In genomic region chr15:81011593-81011992, GRCh38 we compare ENCODE assay signal across 21 cellular contexts. TPM values are rescaled to one million over a fixed set of nuclear protein-coding genes. Genes with fewer than 3 reads are reported as not detected.
DNase-seq lines count a peak whose midpoint lies in the region; TF ChIP-seq lines count a peak whose summit lies in the region.
"Had no signal": no experiment of that assay in that cellular context is flagged by ENCODE, and none has a peak within 500 bp of the region (broad histone marks: within the 10 kb centered on the region; RNA-seq: fewer than 3 reads in every experiment).

No MANE protein-coding gene starts in this region.

- H2AK5ac ChIP-seq in H9 (ENCODE audit: insufficient read length, low read length) = no peak overlapping the region

- no peaks in the 10 kb centered on the region for H3K27me3 ChIP-seq in H9 (ENCODE audit: insufficient read depth, low read length)

- H4K8ac ChIP-seq in H9 (replicated peaks; ENCODE audit: insufficient read length, low read depth, low read length) = no peak overlapping the region

- no peak overlapping the region for H3K56ac ChIP-seq in H9 (ENCODE audit: insufficient read length, low read depth, low read length)

- H3K9me3 ChIP-seq in H9 (ENCODE audit: control insufficient read depth, low read depth, low read length) = no peaks in the 10 kb centered on the region

- H2BK120ac ChIP-seq in H9 (ENCODE audit: low read depth, low read length, poor library complexity, severe bottlenecking) = no peak overlapping the region

- H3K36me3 Mint-ChIP-seq in HFFc6 (ENCODE audit: low read depth) (no peaks in the 10 kb centered on the region), H9 (ENCODE audit: insufficient read depth in 1 of 3, low read depth in 3 of 3) (no peaks in the 10 kb centered on the region)

- no peak overlapping the region for H2AFZ ChIP-seq in H9 (ENCODE audit: low read length)

- H3K79me2 ChIP-seq in H9 (ENCODE audit: insufficient read depth, low read length) = no peaks in the 10 kb centered on the region

- CTCF ChIA-PET in GM10248 (lab: Yijun Ruan, JAX) = interaction anchor here (1.9 to 2.7 kb wide), 2 partner anchors 9 to 255 kb away, joined by 6 to 8 read pairs; no protein-coding TSS in a partner anchor

- H4K20me1 ChIP-seq in H9 (ENCODE audit: control insufficient read depth, insufficient read depth, insufficient read length) = no peaks in the 10 kb centered on the region

- no peak overlapping the region for H3K4me2 ChIP-seq in H9 (ENCODE audit: insufficient read depth, insufficient read length, low read length)

- no peak overlapping the region for H3K14ac ChIP-seq in H9 (ENCODE audit: insufficient read depth, low read length)

- H2BK12ac ChIP-seq in H9 (ENCODE audit: insufficient read length, low read depth, low read length) = no peak overlapping the region

- H3K9ac ChIP-seq in H9 (ENCODE audit: extremely low read depth, insufficient read length, low read length) = no peak overlapping the region

- in situ Hi-C loops in astrocyte of the spinal cord (cut with HindIII; ENCODE audit: low sequenced_read_pairs) = no loop called here

- no peak overlapping the region for H4K91ac ChIP-seq in H9 (ENCODE audit: insufficient read length, low read depth, low read length)

- DNase-seq in HFFc6 (no peak), astrocyte of the spinal cord (ENCODE audit: low read depth, low spot score) (peak; percentile 20), fibroblast of peridontal ligament (ENCODE audit: extremely low read depth) (peak; percentile 59), GM10248 (ENCODE audit: extremely low spot score) (no peak), NCI-H510A (lab: John Stamatoyannopoulos, UW) (no peak), A172 (ENCODE audit: low spot score) (no peak), H9 (no peak)
- DNase-seq: COR-L47, GDM1, HCEC 1CT, KBM-7, MV-4-11, NCI-H1417, NCI-H187 treated with DMSO at 0.1 percent for 48 hours, NCI-H226, NCI-H526, PC-3, RPMI8226, SIG-M5 had no signal

- no peak overlapping the region for H3T11ph ChIP-seq in H9 (ENCODE audit: low read length)

- no peak overlapping the region for H3K23ac ChIP-seq in H9 (ENCODE audit: insufficient read length, low read depth, low read length)

- no peaks in the 10 kb centered on the region for H3K79me1 ChIP-seq in H9 (ENCODE audit: insufficient read depth, low read depth, low read length, poor library complexity, severe bottlenecking)

- H3K27ac Mint-ChIP-seq in HFFc6 (peak overlapping the region; percentile 14; the same call in 1 of the 2 replicates), H9 (no peak overlapping the region)
- H3K27ac Mint-ChIP-seq: B cell had no signal

- no peak overlapping the region for H2BK20ac ChIP-seq in H9 (ENCODE audit: low read depth, low read length, poor library complexity, severe bottlenecking)

- no peak overlapping the region for H4K5ac ChIP-seq in H9 (ENCODE audit: insufficient read length, low read depth, low read length)

- H3K4me3 ChIP-seq in astrocyte of the spinal cord (ENCODE audit: low read depth, low read length) = no peak overlapping the region
- H3K4me3 ChIP-seq: GM12878 had no signal

- no peak for TF ChIP-seq CTCF in HFFc6 (IDR thresholded peaks at IDR 0.05)
- no peak for TF ChIP-seq CTCF in astrocyte of the spinal cord (IDR thresholded peaks at IDR 0.05; ENCODE audit: low read depth, low read length)
- no peak for TF ChIP-seq CTCF in GM10248 (IDR thresholded peaks at IDR 0.05; ENCODE audit: control extremely low read depth, extremely low read depth, low read depth, missing control alignments)
- TF ChIP-seq CTCF in H9 (conservative IDR thresholded peaks at IDR 0.05) = no peak

- H3K4me1 Mint-ChIP-seq in HFFc6 (ENCODE audit: low read depth) (peaks cover 41% of the 10 kb centered on the region), H9 (peaks cover 0 to 7% of the 10 kb centered on the region in 2 experiments; a peak in 2 of 4 replicates)

- no peak overlapping the region for H2BK5ac ChIP-seq in H9 (ENCODE audit: insufficient read length, low read length)

- H3K4me3 Mint-ChIP-seq in HFFc6 = no peak overlapping the region
- H3K4me3 Mint-ChIP-seq in H9 = no peak overlapping the region
- H3K4me3 Mint-ChIP-seq: B cell had no signal

- H3K27ac ChIP-seq in H9 (ENCODE audit: insufficient read length, low read depth, low read length) = no peak overlapping the region

- no peaks in the 10 kb centered on the region for H3K4me1 ChIP-seq in H9 (ENCODE audit: insufficient read depth, low read length)

- H3K18ac ChIP-seq in H9 (ENCODE audit: insufficient read length, low read depth, low read length) = no peak overlapping the region

- POLR2A ChIA-PET in GM10248 (lab: Yijun Ruan, JAX) = no interaction called here

- no peak overlapping the region for H3K4ac ChIP-seq in H9 (ENCODE audit: low read depth, low read length)

- H2BK15ac ChIP-seq in H9 (ENCODE audit: low read depth, low read length) = no peak overlapping the region

- H3K27me3 Mint-ChIP-seq in HFFc6 (ENCODE audit: insufficient read depth) = peaks cover 3% of the 10 kb centered on the region
- no peaks in the 10 kb centered on the region; the same call in 1 of the 2 replicates for H3K27me3 Mint-ChIP-seq in H9 (ENCODE audit: low read depth)
- H3K27me3 Mint-ChIP-seq: B cell had no signal

- H3K23me2 ChIP-seq in H9 (ENCODE audit: insufficient read length, low read depth, low read length, poor library complexity, severe bottlenecking) = no peaks in the 10 kb centered on the region

- H3K9me3 Mint-ChIP-seq in HFFc6 (no peaks in the 10 kb centered on the region), H9 (no peaks in the 10 kb centered on the region)

RNA-seq across cellular contexts. Expression of gene TLNRD1, which starts 10.9 kb away (rescaled TPM):
- total RNA-seq in HFFc6 (2021; fragmentation: NEBNext Ultra II Directional; extraction: Animal tissue kit (Norgen Biotek cat#: 25700)) = 10 to 100 TPM in 5 of 6 experiments, 1 to 10 TPM in 1; 8.8 to 14.3 (median 12.7) TPM
- 9.4 and 11.8 TPM in 2 replicates for total RNA-seq in A172 (2014; rRNA removed; shearing (Covaris generic))
- 19.3 and 20.2 TPM in 2 replicates for total RNA-seq in H9 (2021)

RNA-seq across cellular contexts. Expression of gene MESD, which starts 22.0 kb away (rescaled TPM):
- 10 to 100 TPM; 31.8 to 42.1 (median 38.3) TPM for total RNA-seq in HFFc6 (2021; fragmentation: NEBNext Ultra II Directional; extraction: Animal tissue kit (Norgen Biotek cat#: 25700))
- total RNA-seq in A172 (2014; rRNA removed; shearing (Covaris generic)) = 19.5 and 20.2 TPM in 2 replicates
- total RNA-seq in H9 (2021) = 29.1 and 30.1 TPM in 2 replicates

Comparison
In these comparisons a context has a peak if more than half of its experiments do, and no peak if none do; other contexts are left out.
1. DNase-seq: peak in astrocyte of the spinal cord (single experiment) and fibroblast of peridontal ligament (single experiment); none in HFFc6 (single experiment), GM10248 (single experiment), NCI-H510A (single experiment), A172 (single experiment) and H9 (single experiment).